In the genomic region with DNA sequence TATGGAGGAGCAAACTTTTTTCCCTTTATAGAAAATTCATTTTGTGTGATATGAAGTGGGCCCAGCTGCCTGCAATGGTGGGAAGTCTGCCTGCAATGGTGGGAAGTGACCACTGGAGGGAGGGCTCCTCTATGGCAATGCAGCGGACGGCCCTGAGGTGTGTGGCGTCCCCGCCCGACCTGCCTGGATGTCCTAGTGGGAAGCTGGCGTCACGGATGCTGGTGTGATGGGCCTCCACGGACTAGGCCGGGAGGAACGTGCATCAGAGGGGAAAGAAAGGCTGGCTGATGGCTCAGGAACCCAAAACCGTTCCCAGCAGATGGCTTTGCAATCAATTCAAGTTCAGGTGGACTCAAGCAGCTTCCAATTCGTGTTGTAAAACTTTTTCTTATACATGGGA, we compare ENCODE assay signal across 8 cellular contexts.
A peak's percentile ranks its signal among the peaks of the same experiment; 100 is the strongest.
DNase-seq lines count a peak whose midpoint lies in the region; ATAC-seq and TF ChIP-seq lines count a peak whose summit lies in the region.

No MANE protein-coding gene starts in this region.

- H3K27ac ChIP-seq in WERI-Rb-1 = no peak overlapping the region
- H3K27ac ChIP-seq in caudate nucleus (ENCODE audit: low read depth, low read length) = no peak overlapping the region

- no peaks in the 10 kb centered on the region for H3K27me3 ChIP-seq in WERI-Rb-1 (ENCODE audit: insufficient read depth, low read depth, severe bottlenecking)

- no peaks in the 10 kb centered on the region for H3K9me3 ChIP-seq in WERI-Rb-1 (ENCODE audit: severe bottlenecking)

- no peak overlapping the region for H3K4me3 ChIP-seq in AG10803 (ENCODE audit: low read length)
- no peak overlapping the region for H3K4me3 ChIP-seq in WERI-Rb-1 (ENCODE audit: low read depth, low read length)

- H3K36me3 ChIP-seq in WERI-Rb-1 = peaks cover 5% of the 10 kb centered on the region

- intact Hi-C loops in left colon (cut with DNase I, micrococcal nuclease) = loop anchor here in 1 of 2 donors (5.0 kb wide), 1 partner anchor 41 kb away; no protein-coding TSS in a partner anchor

- ATAC-seq in left colon (peak; percentile 78), HG02884 (IDR thresholded peaks at IDR 0.05; ENCODE audit: unreplicated experiment) (no peak)

- TF ChIP-seq CTCF in AG10803 (conservative IDR thresholded peaks at IDR 0.05; ENCODE audit: low read length) (peak; percentile 73), WERI-Rb-1 (IDR thresholded peaks at IDR 0.05; ENCODE audit: low read depth, low read length) (peak; percentile 95)

- peak; percentile 62 for DNase-seq in AG10803 (ENCODE audit: low read depth)
- peak; percentile 76 for DNase-seq in GM19240 (ENCODE audit: insufficient read length, low spot score)
- DNase-seq in HuH-7.5 (ENCODE audit: low spot score) = peak; percentile 94
- DNase-seq in WERI-Rb-1 = peak; percentile 88
- DNase-seq in caudate nucleus (lab: John Stamatoyannopoulos, UW) = peak in 40 of 61 donors; percentile 1 to 76 (median 33)
- peak; percentile 72 to 79 for DNase-seq in left colon
- peak; percentile 19 to 58 (median 21) for DNase-seq in stimulated activated CD4-positive, alpha-beta T cell treated with anti-CD3 and anti-CD28 coated beads, TNF-alpha, amount 100 ng/mL, for 24 hours (ENCODE audit: low read depth in 3 of 3)

Comparison
In these comparisons a context has a peak if more than half of its experiments do, and no peak if none do; other contexts are left out.
1. DNase-seq: peak in every context shown above with its lines; median percentile 94 in HuH-7.5; 88 in WERI-Rb-1; 76 in GM19240; 76 in left colon; 62 in AG10803; 33 in caudate nucleus; 21 in stimulated activated CD4-positive, alpha-beta T cell treated with anti-CD3 and anti-CD28 coated beads, TNF-alpha, amount 100 ng/mL, for 24 hours.